10 cellular contexts compared by ENCODE assay signal in genomic region chr6:2157441-2158127, GRCh38.
DNase-seq lines count a peak whose midpoint lies in the region; ATAC-seq lines count a peak whose summit lies in the region.
"Had no signal": no experiment of that assay in that cellular context is flagged by ENCODE, and none has a peak within 500 bp of the region (broad histone marks: within the 10 kb centered on the region; RNA-seq: fewer than 3 reads in every experiment).

No MANE protein-coding gene starts in this region.

- DNase-seq in EL (peak; percentile 73), T-helper 17 cell (no peak), iris pigment epithelial cell (ENCODE audit: low read depth) (peak; percentile 59), germinal center (ENCODE audit: low spot score) (no peak), NCI-H187 (lab: John Stamatoyannopoulos, UW) (no peak), middle frontal gyrus (ENCODE audit: extremely low spot score, low spot score) (no peak)
- DNase-seq: NCI-H1092, right cardiac atrium had no signal

- peaks cover 18% of the 10 kb centered on the region for H3K4me1 Mint-ChIP-seq in T-helper 17 cell

- no peaks in the 10 kb centered on the region for H3K36me3 Mint-ChIP-seq in T-helper 17 cell (ENCODE audit: low read depth)

- H3K27me3 Mint-ChIP-seq in T-helper 17 cell = no peaks in the 10 kb centered on the region

- H3K9me3 ChIP-seq in T-helper 17 cell (ENCODE audit: control insufficient read depth, low read length, poor library complexity, severe bottlenecking) = no peaks in the 10 kb centered on the region

- H3K4me3 Mint-ChIP-seq in T-helper 17 cell = no peak overlapping the region

- H3K27ac Mint-ChIP-seq in T-helper 17 cell = no peak overlapping the region

- peak; percentile 66 for ATAC-seq in GM21723 (IDR thresholded peaks at IDR 0.05; ENCODE audit: unreplicated experiment)
- ATAC-seq in T-helper 17 cell = peak; percentile 40
- no peak for ATAC-seq in GM21447 (IDR thresholded peaks at IDR 0.05; ENCODE audit: unreplicated experiment)

Comparison
In these comparisons a context has a peak if more than half of its experiments do, and no peak if none do; other contexts are left out.
1. DNase-seq: peak in EL (single experiment) and iris pigment epithelial cell (single experiment); none in T-helper 17 cell (0 of 3), germinal center (single experiment), NCI-H187 (0 of 2) and middle frontal gyrus (single experiment).